In genomic region chr4:33465565-33465964, GRCh38 we compare ENCODE assay signal across 3 cellular contexts.
TF ChIP-seq lines count a peak whose summit lies in the region.

No MANE protein-coding gene starts in this region.

TF ChIP-seq in HepG2, 621 proteins besides CTCF, POLR2A, EP300 and RAD21:
- no peak for TF ChIP-seq POLR2AphosphoS2 (IDR thresholded peaks at IDR 0.05; ENCODE audit: low read depth, low read length)
- TF ChIP-seq MAFK (conservative IDR thresholded peaks at IDR 0.05 in 1 of 2, IDR thresholded peaks at IDR 0.05 in 1 of 2; ENCODE audit: low read length in 2 of 2): peak; percentile 80 to 88
- TF ChIP-seq MAFF (IDR thresholded peaks at IDR 0.05; ENCODE audit: low read depth, low read length): peak; percentile 85
TF ChIP-seq in HepG2: peak in this region for 2.

TF ChIP-seq in IMR-90, 13 proteins besides CTCF, POLR2A, EP300 and RAD21:
- TF ChIP-seq RCOR1 (IDR thresholded peaks at IDR 0.05; ENCODE audit: insufficient replicate concordance, low read length) (no peak), BHLHE40 (IDR thresholded peaks at IDR 0.05; ENCODE audit: low read depth, low read length) (no peak), MAFK (IDR thresholded peaks at IDR 0.05; ENCODE audit: low read depth, low read length) (peak; percentile 85), FOS (IDR thresholded peaks at IDR 0.05; ENCODE audit: low read depth, low read length) (no peak)

TF ChIP-seq in H1, 55 proteins besides CTCF, POLR2A, EP300 and RAD21:
- no peak for TF ChIP-seq PHF8 (conservative IDR thresholded peaks at IDR 0.05; ENCODE audit: low read depth, low read length)
- no peak for TF ChIP-seq GABPA (IDR thresholded peaks at IDR 0.05; ENCODE audit: borderline replicate concordance, insufficient read depth, low read length)
- peak; percentile 50; the same call in 1 of the 2 replicates for TF ChIP-seq MAFK (IDR thresholded peaks at IDR 0.05; ENCODE audit: low read depth, low read length)
- no peak for TF ChIP-seq POU5F1 (IDR thresholded peaks at IDR 0.05; ENCODE audit: low read depth, low read length)
- TF ChIP-seq RNF2 (IDR thresholded peaks at IDR 0.05; ENCODE audit: borderline replicate concordance, low read depth, low read length, missing control alignments, poor library complexity, severe bottlenecking): no peak
- no peak for TF ChIP-seq TCF12 (IDR thresholded peaks at IDR 0.05; ENCODE audit: low read depth, low read length)
- no peak for TF ChIP-seq SP4 (IDR thresholded peaks at IDR 0.05; ENCODE audit: low read length)
- no peak for TF ChIP-seq ATF3 (IDR thresholded peaks at IDR 0.05; ENCODE audit: insufficient read depth, low read depth, low read length)
